22 cellular contexts compared by ENCODE assay signal in genomic region chr12:31866523-31866922, GRCh38.
"Had no signal": no experiment of that assay in that cellular context is flagged by ENCODE, and none has a peak within 500 bp of the region (broad histone marks: within the 10 kb centered on the region; RNA-seq: fewer than 3 reads in every experiment).

No MANE protein-coding gene starts in this region.

- H3K9ac ChIP-seq: SK-N-SH had no signal

- H3K27ac ChIP-seq: SJSA1 had no signal

- DNase-seq: IMR-90, MV-4-11, NCI-H1048, NCI-H1105 treated with DMSO at 0.1 percent for 48 hours, NCI-H1417 treated with DMSO at 0.1 percent for 48 hours, NCI-H146, NCI-H1694 treated with DMSO at 0.1 percent for 48 hours, NCI-H1930, NCI-H2081, NCI-H2107, NCI-H2227 treated with DMSO at 0.1 percent for 48 hours, NCI-H510A, NCI-H524 treated with DMSO at 0.1 percent for 48 hours, NCI-H69, NCI-H774, Right ventricle myocardium superior, RPMI8226, SIG-M5, SK-N-SH had no signal

- H3K4me3 ChIP-seq: K562, SJSA1 had no signal

- H3K4me1 ChIP-seq: SJSA1 had no signal

- H3K4me2 ChIP-seq: SK-N-SH had no signal

- ATAC-seq: HepG2, K562 had no signal

- H3K27me3 ChIP-seq: SJSA1 had no signal
